In genomic region chr7:908919-909357, GRCh38 we compare ENCODE assay signal across 8 cellular contexts.
DNase-seq lines count a peak whose midpoint lies in the region; ATAC-seq lines count a peak whose summit lies in the region.
"Not testable (repeated sequence)": the region's sequence is repeated elsewhere in the genome, so short reads cannot be mapped to it uniquely, and the experiment has no call there.

No MANE protein-coding gene starts in this region.

- in situ Hi-C loops in KBM-7 (cut with MboI; ENCODE audit: low pct_unique_long_range_greater_than_20kb, low sequenced_read_pairs), result not testable (repeated sequence)

- H3K9me3 ChIP-seq in mucosa of stomach (ENCODE audit: control insufficient read depth, low read length), result not testable (repeated sequence)

- DNase-seq in DMS 273 (lab: John Stamatoyannopoulos, UW; ENCODE audit: unreplicated experiment), result peak; percentile 89
- peak; percentile 66 for DNase-seq in KBM-7
- peak; percentile 55 for DNase-seq in SIG-M5 treated with dmso at 0.1 percent for 504 hours (lab: John Stamatoyannopoulos, UW; ENCODE audit: unreplicated experiment)
- peak; percentile 57 for DNase-seq in activated T-helper 9 cell treated with anti-CD3 and anti-CD28 coated beads, Interleukin-2, amount 50 U/mL, for 16 hours (ENCODE audit: low read depth)
- peak; percentile 15 for DNase-seq in fibroblast of gingiva (ENCODE audit: low read depth)
- DNase-seq in stimulated activated CD8-positive, alpha-beta memory T cell treated with anti-CD3 and anti-CD28 coated beads, Interleukin-4, amount 100 ng/mL, for 48 hours, result peak; percentile 79

- peak overlapping the region; percentile 58 for H3K9ac ChIP-seq in mucosa of stomach (ENCODE audit: low read length)

- H3K4me1 ChIP-seq in mucosa of stomach (ENCODE audit: control insufficient read depth, insufficient read depth, low read length), result peaks cover 22% of the 10 kb centered on the region

- not testable (repeated sequence) for H3K27me3 ChIP-seq in mucosa of stomach (ENCODE audit: control insufficient read depth, insufficient read depth, low read length)

- H3K4me3 ChIP-seq in mucosa of stomach (ENCODE audit: low read length), result not testable (repeated sequence)

- peak; percentile 60 for ATAC-seq in GM21529 (IDR thresholded peaks at IDR 0.05; ENCODE audit: unreplicated experiment)

- not testable (repeated sequence) for H3K36me3 ChIP-seq in mucosa of stomach (ENCODE audit: control insufficient read depth, insufficient read depth, low read length)

Comparison
In these comparisons a context has a peak if more than half of its experiments do, and no peak if none do; other contexts are left out.
1. DNase-seq: peak in every context shown above with its lines; median percentile 89 in DMS 273; 79 in stimulated activated CD8-positive, alpha-beta memory T cell treated with anti-CD3 and anti-CD28 coated beads, Interleukin-4, amount 100 ng/mL, for 48 hours; 66 in KBM-7; 57 in activated T-helper 9 cell treated with anti-CD3 and anti-CD28 coated beads, Interleukin-2, amount 50 U/mL, for 16 hours; 55 in SIG-M5 treated with dmso at 0.1 percent for 504 hours; 15 in fibroblast of gingiva.